Comparison of ENCODE assay signal across 18 cellular contexts in genomic region chr14:105282098-105282725, GRCh38. TPM values are rescaled to one million over a fixed set of nuclear protein-coding genes. Genes with fewer than 3 reads are reported as not detected.
DNase-seq lines count a peak whose midpoint lies in the region; ATAC-seq and TF ChIP-seq lines count a peak whose summit lies in the region.
"Had no signal": no experiment of that assay in that cellular context is flagged by ENCODE, and none has a peak within 500 bp of the region (broad histone marks: within the 10 kb centered on the region; RNA-seq: fewer than 3 reads in every experiment).

No MANE protein-coding gene starts in this region.

- in situ Hi-C loops in Panc1 (cut with HindIII; ENCODE audit: low pct_unique_long_range_greater_than_20kb, low sequenced_read_pairs): no loop called here

- no peak for DNase-seq in activated CD4-positive, alpha-beta T cell treated with anti-CD3 and anti-CD28 coated beads for 36 hours
- DNase-seq in activated CD4-positive, alpha-beta T cell treated with anti-CD3 and anti-CD28 coated beads, Interleukin-2, amount 50 U/mL, for 1 hour: no peak
- DNase-seq in Panc1 (ENCODE audit: low read depth, low spot score) (no peak), immature natural killer cell (no peak), dedifferentiated amniotic fluid mesenchymal stem cell (ENCODE audit: extremely low spot score) (no peak), A673 (ENCODE audit: low spot score) (no peak)
- DNase-seq in stimulated activated effector memory CD8-positive, alpha-beta T cell treated with anti-CD3 and anti-CD28 coated beads, Interleukin-12 subunit alpha, Interleukin-12 subunit beta, amount 100 ng/mL, for 72 hours (ENCODE audit: low spot score in 2 of 2): no peak
- DNase-seq: activated CD4-positive, CD25-positive, alpha-beta regulatory T cell; activated naive CD8-positive, alpha-beta T cell treated with anti-CD3 and anti-CD28 coated beads for 36 hours; activated T-cell treated with anti-CD3 and anti-CD28 coated beads, Interleukin-2, amount 50 U/mL, for 48 hours; DMS 273 treated with DMSO at 0.1 percent for 48 hours; NCI-H1417 treated with DMSO at 0.1 percent for 48 hours; spleen; stimulated activated CD4-positive, alpha-beta T cell treated with anti-CD3 and anti-CD28 coated beads, Interleukin-4, amount 100 ng/mL, for 24 hours; upper lobe of right lung had no signal

- no peak overlapping the region for H3K27ac ChIP-seq in Panc1 (ENCODE audit: low read length)
- H3K27ac ChIP-seq in A673 (ENCODE audit: low read depth, low read length, poor library complexity, severe bottlenecking): no peak overlapping the region
- H3K27ac ChIP-seq: brain microvascular endothelial cell, neutrophil, spleen, upper lobe of right lung had no signal

- ATAC-seq in activated CD4-positive, alpha-beta T cell treated with anti-CD3 and anti-CD28 coated beads for 36 hours: no peak
- ATAC-seq in Panc1 (0 out of 2 replicates have a peak, but pooled peaks have one; percentile 34), HG03460 (IDR thresholded peaks at IDR 0.05; ENCODE audit: unreplicated experiment) (no peak)
- no peak for ATAC-seq in stimulated activated effector memory CD8-positive, alpha-beta T cell treated with anti-CD3 and anti-CD28 coated beads, Interleukin-12 subunit alpha, Interleukin-12 subunit beta, amount 100 ng/mL, for 72 hours

- H3K9me3 ChIP-seq in Panc1 (ENCODE audit: control insufficient read depth, insufficient read depth, low read depth, low read length): no peaks in the 10 kb centered on the region
- no peaks in the 10 kb centered on the region for H3K9me3 ChIP-seq in A673 (ENCODE audit: low read depth, low read length, poor library complexity, severe bottlenecking)
- H3K9me3 ChIP-seq: neutrophil, spleen, upper lobe of right lung had no signal

- no peaks in the 10 kb centered on the region for H3K27me3 ChIP-seq in Panc1 (ENCODE audit: control insufficient read depth, insufficient read depth, low read length)
- no peaks in the 10 kb centered on the region for H3K27me3 ChIP-seq in A673 (replicated peaks; ENCODE audit: insufficient read depth, low read depth, low read length, poor library complexity)
- H3K27me3 ChIP-seq: brain microvascular endothelial cell, neutrophil, spleen, upper lobe of right lung had no signal

- H3K4me1 ChIP-seq in Panc1 (ENCODE audit: control insufficient read depth, insufficient read depth, low read length): no peaks in the 10 kb centered on the region
- H3K4me1 ChIP-seq in A673 (ENCODE audit: insufficient read depth, low read length, poor library complexity, severe bottlenecking): no peaks in the 10 kb centered on the region
- H3K4me1 ChIP-seq: upper lobe of right lung had no signal

- H3K36me3 ChIP-seq in Panc1 (ENCODE audit: control insufficient read depth, insufficient read depth, low read length) (no peaks in the 10 kb centered on the region), A673 (ENCODE audit: insufficient read depth, low read length, poor library complexity, severe bottlenecking) (no peaks in the 10 kb centered on the region)
- H3K36me3 ChIP-seq: brain microvascular endothelial cell, neutrophil had no signal

- peak overlapping the region; percentile 7 for H3K27ac Mint-ChIP-seq in activated CD4-positive, alpha-beta T cell treated with anti-CD3 and anti-CD28 coated beads for 36 hours
- H3K27ac Mint-ChIP-seq in immature natural killer cell: peak overlapping the region in 4 of 6 donors; percentile 9 to 81 (median 23)
- H3K27ac Mint-ChIP-seq in stimulated activated effector memory CD8-positive, alpha-beta T cell treated with anti-CD3 and anti-CD28 coated beads, Interleukin-12 subunit alpha, Interleukin-12 subunit beta, amount 100 ng/mL, for 72 hours: peak overlapping the region; percentile 69
- H3K27ac Mint-ChIP-seq: activated naive CD8-positive, alpha-beta T cell treated with anti-CD3 and anti-CD28 coated beads for 36 hours had no signal

- POLR2A ChIA-PET in activated CD4-positive, alpha-beta T cell treated with anti-CD3 and anti-CD28 coated beads for 36 hours (lab: Charles Lee): no interaction called here
- POLR2A ChIA-PET in Panc1 (lab: Charles Lee) (interaction anchor here (0.6 kb wide), 1 partner anchor 308 kb away, joined by 10 read pairs; no protein-coding TSS in a partner anchor), A673 (lab: Charles Lee; ENCODE audit: low non-redundant PET) (no interaction called here)

- BruUV-seq in Panc1 (replicated peaks; lab: Mats Ljungman, UMichigan) (no TSS peak), A673 (replicated peaks; lab: Mats Ljungman, UMichigan) (no TSS peak)

- peaks cover 3% of the 10 kb centered on the region for H3K36me3 Mint-ChIP-seq in activated CD4-positive, alpha-beta T cell treated with anti-CD3 and anti-CD28 coated beads for 36 hours (ENCODE audit: low read depth)
- peaks cover 0 to 9% (median 4%) of the 10 kb centered on the region in 3 donors for H3K36me3 Mint-ChIP-seq in immature natural killer cell
- H3K36me3 Mint-ChIP-seq in stimulated activated effector memory CD8-positive, alpha-beta T cell treated with anti-CD3 and anti-CD28 coated beads, Interleukin-12 subunit alpha, Interleukin-12 subunit beta, amount 100 ng/mL, for 72 hours: peaks cover 18% of the 10 kb centered on the region
- H3K36me3 Mint-ChIP-seq: activated naive CD8-positive, alpha-beta T cell treated with anti-CD3 and anti-CD28 coated beads for 36 hours had no signal

- H3K4me1 Mint-ChIP-seq in activated CD4-positive, alpha-beta T cell treated with anti-CD3 and anti-CD28 coated beads for 36 hours: peaks cover 23% of the 10 kb centered on the region
- H3K4me1 Mint-ChIP-seq in immature natural killer cell: peaks cover 34 to 37% of the 10 kb centered on the region in 2 donors
- H3K4me1 Mint-ChIP-seq in stimulated activated effector memory CD8-positive, alpha-beta T cell treated with anti-CD3 and anti-CD28 coated beads, Interleukin-12 subunit alpha, Interleukin-12 subunit beta, amount 100 ng/mL, for 72 hours: peaks cover 41% of the 10 kb centered on the region

- TF ChIP-seq CTCF in Panc1 (IDR thresholded peaks at IDR 0.05) (peak; percentile 47), A673 (conservative IDR thresholded peaks at IDR 0.05; ENCODE audit: low read depth, low read length) (no peak; the same call in 1 of the 2 replicates)

- H3K9me3 Mint-ChIP-seq in activated CD4-positive, alpha-beta T cell treated with anti-CD3 and anti-CD28 coated beads for 36 hours (ENCODE audit: low read depth): no peaks in the 10 kb centered on the region
- no peaks in the 10 kb centered on the region for H3K9me3 Mint-ChIP-seq in immature natural killer cell
- H3K9me3 Mint-ChIP-seq in stimulated activated effector memory CD8-positive, alpha-beta T cell treated with anti-CD3 and anti-CD28 coated beads, Interleukin-12 subunit alpha, Interleukin-12 subunit beta, amount 100 ng/mL, for 72 hours: no peaks in the 10 kb centered on the region
- H3K9me3 Mint-ChIP-seq: activated naive CD8-positive, alpha-beta T cell treated with anti-CD3 and anti-CD28 coated beads for 36 hours had no signal

- CTCF ChIA-PET in activated CD4-positive, alpha-beta T cell treated with anti-CD3 and anti-CD28 coated beads for 36 hours (lab: Charles Lee): interaction anchor here (1.0 to 1.4 kb wide), 4 partner anchors 13 to 88 kb away, joined by 3 read pairs; no protein-coding TSS in a partner anchor
- CTCF ChIA-PET in Panc1 (lab: Charles Lee): no interaction called here
- CTCF ChIA-PET in A673 (lab: Charles Lee): interaction anchor here (0.6 kb wide), 1 partner anchor 32 kb away, joined by 3 read pairs; the partner anchor contains the start of gene PACS2

- no peak overlapping the region for H3K4me3 Mint-ChIP-seq in activated CD4-positive, alpha-beta T cell treated with anti-CD3 and anti-CD28 coated beads for 36 hours
- peak overlapping the region in 1 of 5 donors; percentile 43 for H3K4me3 Mint-ChIP-seq in immature natural killer cell
- H3K4me3 Mint-ChIP-seq in stimulated activated effector memory CD8-positive, alpha-beta T cell treated with anti-CD3 and anti-CD28 coated beads, Interleukin-12 subunit alpha, Interleukin-12 subunit beta, amount 100 ng/mL, for 72 hours: no peak overlapping the region
- H3K4me3 Mint-ChIP-seq: activated naive CD8-positive, alpha-beta T cell treated with anti-CD3 and anti-CD28 coated beads for 36 hours had no signal

- intact Hi-C loops in activated CD4-positive, alpha-beta T cell treated with anti-CD3 and anti-CD28 coated beads for 36 hours (cut with DNase I, micrococcal nuclease): loop anchor here in 1 of 2 experiments (1.0 kb wide), 2 partner anchors 79 to 192 kb away; no protein-coding TSS in a partner anchor
- intact Hi-C loops in Panc1 (cut with micrococcal nuclease; ENCODE audit: unreplicated experiment): loop anchor here (5.0 to 10.0 kb wide), 2 partner anchors 80 to 187 kb away; no protein-coding TSS in a partner anchor
- intact Hi-C loops in A673 (cut with micrococcal nuclease; ENCODE audit: unreplicated experiment): loop anchor here (5.0 kb wide), 1 partner anchor 190 kb away; no protein-coding TSS in a partner anchor

- H3K27me3 Mint-ChIP-seq in activated CD4-positive, alpha-beta T cell treated with anti-CD3 and anti-CD28 coated beads for 36 hours: no peaks in the 10 kb centered on the region
- peaks cover 2 to 10% (median 2%) of the 10 kb centered on the region in 3 donors for H3K27me3 Mint-ChIP-seq in immature natural killer cell (ENCODE audit: low read depth in 3 of 3)
- H3K27me3 Mint-ChIP-seq: activated naive CD8-positive, alpha-beta T cell treated with anti-CD3 and anti-CD28 coated beads for 36 hours had no signal

- H3K4me3 ChIP-seq in Panc1 (ENCODE audit: low read depth in 2 of 2, low read length in 2 of 2) (no peak overlapping the region), A673 (ENCODE audit: low read depth, low read length, poor library complexity, severe bottlenecking) (no peak overlapping the region)
- H3K4me3 ChIP-seq: spleen, upper lobe of right lung had no signal

RNA-seq across cellular contexts. Expression of gene BRF1, which starts 18.6 kb away (rescaled TPM):
- 10 to 100 TPM; 20.0 to 28.1 TPM for total RNA-seq in activated CD4-positive, alpha-beta T cell treated with anti-CD3 and anti-CD28 coated beads for 36 hours
- 25.0 TPM for total RNA-seq in Panc1 (2021; ENCODE audit: unreplicated experiment)
- 23.6 TPM for polyA plus RNA-seq in Panc1 (2012; ENCODE audit: insufficient read length)
- 10 to 100 TPM in 1 of 3 donors, 1 to 10 TPM in 2; 2.9 to 11.0 (median 8.0) TPM for polyA plus RNA-seq in immature natural killer cell
- 41.8 and 48.0 TPM in 2 replicates for total RNA-seq in A673 (2021)

RNA-seq across cellular contexts. Expression of gene PACS2, which starts 32.3 kb away (rescaled TPM):
- total RNA-seq in activated CD4-positive, alpha-beta T cell treated with anti-CD3 and anti-CD28 coated beads for 36 hours: 10 to 100 TPM; 30.6 to 32.9 TPM
- 55.2 TPM for total RNA-seq in Panc1 (2021; ENCODE audit: unreplicated experiment)
- polyA plus RNA-seq in Panc1 (2012; ENCODE audit: insufficient read length): 72.3 TPM
- polyA plus RNA-seq in immature natural killer cell: 1 to 10 TPM; 2.0 to 3.3 (median 2.7) TPM
- 52.5 and 63.4 TPM in 2 replicates for total RNA-seq in A673 (2021)

RNA-seq across cellular contexts. Expression of gene BTBD6, which starts 33.9 kb away (rescaled TPM):
- 10 to 100 TPM; 18.9 to 23.2 TPM for total RNA-seq in activated CD4-positive, alpha-beta T cell treated with anti-CD3 and anti-CD28 coated beads for 36 hours
- 0.26 TPM for total RNA-seq in Panc1 (2021; ENCODE audit: unreplicated experiment)
- not detected for polyA plus RNA-seq in Panc1 (2012; ENCODE audit: insufficient read length)
- polyA plus RNA-seq in immature natural killer cell: 10 to 100 TPM in 2 of 3 donors, 1 to 10 TPM in 1; 3.7 to 13.3 (median 13.1) TPM
- 39.5 and 39.9 TPM in 2 replicates for total RNA-seq in A673 (2021)

Comparison
In these comparisons a context has a peak if more than half of its experiments do, and no peak if none do; other contexts are left out.
1. H3K27ac Mint-ChIP-seq: peak in every context shown above with its lines; median percentile 69 in stimulated activated effector memory CD8-positive, alpha-beta T cell treated with anti-CD3 and anti-CD28 coated beads, Interleukin-12 subunit alpha, Interleukin-12 subunit beta, amount 100 ng/mL, for 72 hours; 23 in immature natural killer cell; 7 in activated CD4-positive, alpha-beta T cell treated with anti-CD3 and anti-CD28 coated beads for 36 hours.
2. RNA of gene BTBD6, which starts 33.9 kb away (total RNA-seq): 39.5 to 39.9 TPM in A673 and 18.9 to 23.2 TPM in activated CD4-positive, alpha-beta T cell treated with anti-CD3 and anti-CD28 coated beads for 36 hours; 0.26 TPM in Panc1 (single experiment); every median in the first group is over 10 times any median in the second.